ENCODE assay signal across 26 cellular contexts in genomic region chr22:48306284-48306683, GRCh38.
"Had no signal": no experiment of that assay in that cellular context is flagged by ENCODE, and none has a peak within 500 bp of the region (broad histone marks: within the 10 kb centered on the region; RNA-seq: fewer than 3 reads in every experiment).

No MANE protein-coding gene starts in this region.

- H3K4me2 ChIP-seq: hepatocyte had no signal

- H3K9me3 ChIP-seq: mucosa of descending colon, neutrophil, testis, thyroid gland, transverse colon, upper lobe of left lung, vagina had no signal

- ATAC-seq: heart left ventricle; left colon; left lung; mucosa of descending colon; natural killer cell treated with Interleukin-12 subunit alpha and Interleukin-12 subunit beta and Interleukin-15 and Interleukin-18, amount 100 ng/mL, for 72 hours; sciatic nerve; stimulated activated naive B cell treated with anti-CD40 and anti-IgM and Interleukin-4, amounts not matched to agents 10 μg/mL and 1 μg/mL and 100 μg/mL, for 72 hours; stimulated activated naive CD8-positive, alpha-beta T cell treated with anti-CD3 and anti-CD28 coated beads, Interleukin-15, Interleukin-2, amounts not matched to agents 100 U/mL and 50 U/mL, for 24 hours had no signal

- H2AFZ ChIP-seq: hepatocyte had no signal

- H3K27me3 ChIP-seq: hepatocyte, left lung, neutrophil, testis, thyroid gland, transverse colon, upper lobe of left lung, vagina had no signal

- DNase-seq: heart left ventricle; left colon; left lung; mesendoderm; midbrain; mucosa of descending colon; naive thymus-derived CD4-positive, alpha-beta T cell; occipital lobe; stimulated activated CD4-positive, alpha-beta T cell treated with anti-CD3 and anti-CD28 coated beads, Interleukin-12 subunit alpha, Interleukin-12 subunit beta, amount 100 ng/mL, for 4 hours; stimulated activated CD4-positive, alpha-beta T cell treated with anti-CD3 and anti-CD28 coated beads, Interleukin-15, amount 100 ng/mL, for 24 hours; stimulated activated CD4-positive, alpha-beta T cell treated with anti-CD3 and anti-CD28 coated beads, Interleukin-2, amount 100 ng/mL, for 24 hours; stimulated activated CD4-positive, alpha-beta T cell treated with anti-CD3 and anti-CD28 coated beads, Interleukin-4, amount 100 ng/mL, for 1 hour; stimulated activated naive B cell treated with anti-CD40 and anti-IgM and Interleukin-4, amounts not matched to agents 10 μg/mL and 1 μg/mL and 100 μg/mL, for 72 hours; stimulated activated naive CD8-positive, alpha-beta T cell treated with anti-CD3 and anti-CD28 coated beads, Interleukin-15, Interleukin-2, amounts not matched to agents 100 U/mL and 50 U/mL, for 24 hours; stomach; testis; thyroid gland; transverse colon; upper lobe of left lung had no signal

- H3K36me3 ChIP-seq: heart left ventricle, left lung, neutrophil, stomach, thyroid gland, transverse colon, upper lobe of left lung, vagina had no signal

- H3K4me3 ChIP-seq: heart left ventricle, hepatocyte, left lung, lung, mucosa of descending colon, skin epidermis, stomach, testis, thyroid gland, transverse colon, upper lobe of left lung, vagina had no signal

- H3K4me1 ChIP-seq: heart left ventricle, left lung, stomach, testis, transverse colon had no signal

- H3K27ac ChIP-seq: heart left ventricle, hepatocyte, left lung, neutrophil, skin epidermis, stomach, testis, thyroid gland, transverse colon, upper lobe of left lung, vagina had no signal
